Comparison of ENCODE assay signal across 12 cellular contexts in the genomic region with DNA sequence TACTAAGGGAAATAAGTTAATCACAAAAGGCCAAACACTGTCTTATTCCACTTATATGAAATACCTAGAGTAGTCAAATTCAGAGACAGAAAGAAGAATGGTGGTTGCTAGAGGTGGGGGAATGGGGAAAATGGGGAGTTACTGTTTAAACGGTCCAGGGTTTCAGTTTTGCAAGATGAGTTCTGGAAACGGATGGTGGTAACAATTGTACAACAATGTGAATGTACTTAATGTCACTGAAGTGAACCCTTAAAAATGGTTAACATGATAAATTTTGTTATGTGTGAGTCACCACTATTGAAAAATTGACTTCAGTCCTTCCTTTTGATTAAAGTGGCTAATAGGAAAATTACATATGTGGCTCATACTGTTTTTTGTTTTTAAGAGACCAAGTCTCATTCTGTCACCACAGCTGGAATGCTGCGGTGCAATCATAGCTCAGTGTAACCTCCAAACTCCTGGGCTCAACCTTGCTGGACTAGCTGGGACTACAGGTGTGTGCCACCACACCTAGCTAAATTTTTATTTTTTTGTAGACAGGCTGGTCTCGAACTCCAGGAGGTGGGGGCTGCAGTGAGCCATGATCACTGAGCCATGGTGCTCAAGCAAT. TPM values are rescaled to one million over a fixed set of nuclear protein-coding genes. Genes with fewer than 3 reads are reported as not detected.
DNase-seq lines count a peak whose midpoint lies in the region; ATAC-seq and TF ChIP-seq lines count a peak whose summit lies in the region.
"Had no signal": no experiment of that assay in that cellular context is flagged by ENCODE, and none has a peak within 500 bp of the region (broad histone marks: within the 10 kb centered on the region; RNA-seq: fewer than 3 reads in every experiment).

No MANE protein-coding gene starts in this region.

- no peak overlapping the region for H3K27ac ChIP-seq in right cardiac atrium (ENCODE audit: low read length)
- H3K27ac ChIP-seq: upper lobe of right lung had no signal

- POLR2A ChIA-PET in GM10248 (lab: Yijun Ruan, JAX): interaction anchor here (0.6 to 2.5 kb wide), 2 partner anchors 9 to 223 kb away, joined by 3 to 12 read pairs; a partner anchor contains a TSS

- no peaks in the 10 kb centered on the region for H3K9me3 Mint-ChIP-seq in activated naive CD8-positive, alpha-beta T cell treated with anti-CD3 and anti-CD28 coated beads, Interleukin-2, amount 50 U/mL, for 24 hours
- H3K9me3 Mint-ChIP-seq: IgD-negative memory B cell, immature natural killer cell had no signal

- H3K27me3 ChIP-seq in right cardiac atrium (ENCODE audit: control insufficient read depth, insufficient read depth): no peaks in the 10 kb centered on the region
- H3K27me3 ChIP-seq: upper lobe of right lung had no signal

- 67% methylated on average over 4 of the region's 4 CpGs for WGBS in right cardiac atrium

- no peaks in the 10 kb centered on the region for H3K9me3 ChIP-seq in right cardiac atrium (ENCODE audit: control insufficient read depth, low read length)
- H3K9me3 ChIP-seq: upper lobe of right lung had no signal

- TF ChIP-seq CTCF in GM12864 (IDR thresholded peaks at IDR 0.05; ENCODE audit: low read depth, low read length, missing control alignments) (no peak), GM10248 (IDR thresholded peaks at IDR 0.05; ENCODE audit: control extremely low read depth, extremely low read depth, low read depth, missing control alignments) (no peak)

- H3K27ac Mint-ChIP-seq in activated naive CD8-positive, alpha-beta T cell treated with anti-CD3 and anti-CD28 coated beads, Interleukin-2, amount 50 U/mL, for 24 hours: peak overlapping the region; percentile 77

- intact Hi-C loops in right cardiac atrium (cut with DNase I): no loop called here

- H3K36me3 Mint-ChIP-seq in activated naive CD8-positive, alpha-beta T cell treated with anti-CD3 and anti-CD28 coated beads, Interleukin-2, amount 50 U/mL, for 24 hours (ENCODE audit: low read depth): peaks cover 13% of the 10 kb centered on the region
- H3K36me3 Mint-ChIP-seq: IgD-negative memory B cell, immature natural killer cell had no signal

- H3K4me3 Mint-ChIP-seq in activated naive CD8-positive, alpha-beta T cell treated with anti-CD3 and anti-CD28 coated beads, Interleukin-2, amount 50 U/mL, for 24 hours: no peak overlapping the region

- CTCF ChIA-PET in GM10248 (lab: Yijun Ruan, JAX): interaction anchor here (0.9 to 2.1 kb wide), 10 partner anchors 8 to 50 kb away, joined by 3 to 8 read pairs (median 4); a partner anchor contains a TSS

- H3K4me1 ChIP-seq in right cardiac atrium (ENCODE audit: control insufficient read depth, insufficient read depth, low read length): peaks cover 5% of the 10 kb centered on the region

- ATAC-seq in GM18909 (IDR thresholded peaks at IDR 0.05; ENCODE audit: poor library complexity, unreplicated experiment): peak; percentile 55
- peak; percentile 39 for ATAC-seq in HG02885 (IDR thresholded peaks at IDR 0.05; ENCODE audit: poor library complexity, unreplicated experiment)
- peak; percentile 81 for ATAC-seq in activated naive CD8-positive, alpha-beta T cell treated with anti-CD3 and anti-CD28 coated beads, Interleukin-2, amount 50 U/mL, for 24 hours
- no peak for ATAC-seq in right cardiac atrium
- ATAC-seq: upper lobe of right lung had no signal

- H3K4me3 ChIP-seq in GM12864 (ENCODE audit: low read depth, low read length) (peak overlapping the region; percentile 7; the same call in 1 of the 2 replicates), right cardiac atrium (ENCODE audit: low read length) (no peak overlapping the region)
- H3K4me3 ChIP-seq: upper lobe of right lung had no signal

- DNase-seq in GM12864 (ENCODE audit: low read depth) (no peak), right cardiac atrium (no peak), GM10248 (ENCODE audit: extremely low spot score) (no peak)
- DNase-seq in activated naive CD8-positive, alpha-beta T cell treated with anti-CD3 and anti-CD28 coated beads, Interleukin-2, amount 50 U/mL, for 24 hours: no peak
- no peak for DNase-seq in stimulated activated CD4-positive, alpha-beta T cell treated with anti-CD3 and anti-CD28 coated beads, Interleukin-12 subunit alpha, Interleukin-12 subunit beta, amount 100 ng/mL, for 4 hours
- DNase-seq: immature natural killer cell, NCI-H2029, OCI-M1, upper lobe of right lung had no signal

- peaks cover 84% of the 10 kb centered on the region for H3K4me1 Mint-ChIP-seq in activated naive CD8-positive, alpha-beta T cell treated with anti-CD3 and anti-CD28 coated beads, Interleukin-2, amount 50 U/mL, for 24 hours

- no peaks in the 10 kb centered on the region for H3K27me3 Mint-ChIP-seq in activated naive CD8-positive, alpha-beta T cell treated with anti-CD3 and anti-CD28 coated beads, Interleukin-2, amount 50 U/mL, for 24 hours
- H3K27me3 Mint-ChIP-seq: IgD-negative memory B cell had no signal

RNA-seq across cellular contexts. Expression of a gene that starts 8.7 kb away (rescaled TPM):
- 10 to 100 TPM; 81.3 to 88.8 (median 87.1) TPM for total RNA-seq in right cardiac atrium
- 31.8 TPM for polyA plus RNA-seq in right cardiac atrium

Comparison
In these comparisons a context has a peak if more than half of its experiments do, and no peak if none do; other contexts are left out.
1. ATAC-seq: peak in GM18909 (single experiment), HG02885 (single experiment) and activated naive CD8-positive, alpha-beta T cell treated with anti-CD3 and anti-CD28 coated beads, Interleukin-2, amount 50 U/mL, for 24 hours (single experiment); none in right cardiac atrium (0 of 2).